In the genomic region with DNA sequence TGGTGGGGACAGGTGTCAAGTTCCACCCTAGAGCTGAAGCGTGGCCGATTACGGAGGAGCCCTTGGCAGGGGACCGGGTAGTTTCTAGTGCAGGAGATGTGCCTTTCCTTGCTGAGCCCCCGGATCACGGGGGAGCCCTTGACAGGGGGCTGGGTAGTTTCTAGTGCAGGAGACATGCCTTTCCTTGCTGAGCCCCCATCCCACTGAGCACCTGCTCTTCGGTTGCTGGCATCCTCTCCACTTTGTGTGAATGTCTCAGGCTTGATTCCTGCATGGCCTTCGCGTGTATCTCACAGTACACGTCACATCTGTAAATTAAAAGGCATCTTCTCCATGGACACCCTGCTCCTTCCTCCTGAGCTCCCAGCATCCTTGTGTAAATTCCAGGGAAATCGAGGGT, we compare ENCODE assay signal across 26 cellular contexts.
"Had no signal": no experiment of that assay in that cellular context is flagged by ENCODE, and none has a peak within 500 bp of the region (broad histone marks: within the 10 kb centered on the region; RNA-seq: fewer than 3 reads in every experiment).

No MANE protein-coding gene starts in this region.

- ATAC-seq: activated CD4-positive, alpha-beta T cell treated with anti-CD3 and anti-CD28 coated beads for 36 hours; activated CD8-positive, alpha-beta T cell treated with anti-CD3 and anti-CD28 coated beads for 36 hours; activated T-cell treated with anti-CD3 and anti-CD28 coated beads, Interleukin-2, amount 50 U/mL, for 72 hours; Panc1 had no signal

- H3K4me3 ChIP-seq: adrenal gland, breast epithelium, SJCRH30 had no signal

- H3K27me3 ChIP-seq: adrenal gland, SJCRH30 had no signal

- H3K4me3 Mint-ChIP-seq: activated CD4-positive, alpha-beta T cell treated with anti-CD3 and anti-CD28 coated beads for 36 hours; activated CD8-positive, alpha-beta T cell treated with anti-CD3 and anti-CD28 coated beads for 36 hours; activated naive CD4-positive, alpha-beta T cell treated with anti-CD3 and anti-CD28 coated beads, Interleukin-2, amount 10 ng/mL, durations not matched to agents 7 days and 5 days; activated naive CD8-positive, alpha-beta T cell treated with anti-CD3 and anti-CD28 coated beads, Interleukin-2, amount 10 ng/mL, durations not matched to agents 7 days and 5 days; activated T-cell treated with anti-CD3 and anti-CD28 coated beads, Interleukin-2, amount 50 U/mL, for 72 hours had no signal

- H3K4me1 Mint-ChIP-seq: activated CD4-positive, alpha-beta T cell treated with anti-CD3 and anti-CD28 coated beads for 36 hours; activated naive CD4-positive, alpha-beta T cell treated with anti-CD3 and anti-CD28 coated beads, Interleukin-2, amount 10 ng/mL, durations not matched to agents 7 days and 5 days; activated naive CD8-positive, alpha-beta T cell treated with anti-CD3 and anti-CD28 coated beads, Interleukin-2, amount 10 ng/mL, durations not matched to agents 7 days and 5 days had no signal

- H3K27ac Mint-ChIP-seq: activated CD4-positive, alpha-beta T cell treated with anti-CD3 and anti-CD28 coated beads for 36 hours; activated CD8-positive, alpha-beta T cell treated with anti-CD3 and anti-CD28 coated beads for 36 hours; activated naive CD4-positive, alpha-beta T cell treated with anti-CD3 and anti-CD28 coated beads, Interleukin-2, amount 10 ng/mL, durations not matched to agents 7 days and 5 days; activated naive CD8-positive, alpha-beta T cell treated with anti-CD3 and anti-CD28 coated beads, Interleukin-2, amount 10 ng/mL, durations not matched to agents 7 days and 5 days; activated T-cell treated with anti-CD3 and anti-CD28 coated beads, Interleukin-2, amount 50 U/mL, for 72 hours; activated T-helper 2 cell treated with anti-CD3 and anti-CD28 coated beads, Interferon-gamma antibody, Interleukin-2, Interleukin-4, amounts not matched to agents 10 μg/mL and 5 μg/mL and 100 μg/mL, durations not matched to agents 14 hours and 24 hours and 36 hours had no signal

- DNase-seq: activated CD4-positive, alpha-beta T cell treated with anti-CD3 and anti-CD28 coated beads for 36 hours; activated CD8-positive, alpha-beta memory T cell treated with anti-CD3 and anti-CD28 coated beads, Interleukin-2, amount 50 U/mL, for 4 hours; activated CD8-positive, alpha-beta T cell treated with anti-CD3 and anti-CD28 coated beads for 36 hours; activated gamma-delta T cell treated with Interleukin-2 at 50 U/mL for 16 hours; activated naive CD4-positive, alpha-beta T cell treated with anti-CD3 and anti-CD28 coated beads, Interleukin-2, amount 10 ng/mL, durations not matched to agents 7 days and 5 days; activated naive CD8-positive, alpha-beta T cell treated with anti-CD3 and anti-CD28 coated beads, Interleukin-2, amount 10 ng/mL, durations not matched to agents 7 days and 5 days; activated T-cell treated with anti-CD3 and anti-CD28 coated beads, Interleukin-2, amount 50 U/mL, for 72 hours; adrenal gland; anterior cingulate cortex; caudate nucleus; NCI-H1092; NCI-H2029; NCI-H2171; NCI-H2227 treated with DMSO at 0.1 percent for 48 hours; NCI-H446 treated with DMSO at 0.1 percent for 48 hours; NCI-H524 treated with DMSO at 0.1 percent for 48 hours; NCI-H82; OCI-M1; Right ventricle myocardium superior; SJCRH30; SK-N-SH; T-helper 1 cell; WERI-Rb-1 had no signal

- H3K36me3 Mint-ChIP-seq: activated naive CD4-positive, alpha-beta T cell treated with anti-CD3 and anti-CD28 coated beads, Interleukin-2, amount 10 ng/mL, durations not matched to agents 7 days and 5 days; activated naive CD8-positive, alpha-beta T cell treated with anti-CD3 and anti-CD28 coated beads, Interleukin-2, amount 10 ng/mL, durations not matched to agents 7 days and 5 days had no signal

- H3K36me3 ChIP-seq: adrenal gland, breast epithelium, SJCRH30, WERI-Rb-1 had no signal

- H3K9me3 Mint-ChIP-seq: activated CD8-positive, alpha-beta T cell treated with anti-CD3 and anti-CD28 coated beads for 36 hours; activated naive CD4-positive, alpha-beta T cell treated with anti-CD3 and anti-CD28 coated beads, Interleukin-2, amount 10 ng/mL, durations not matched to agents 7 days and 5 days; activated naive CD8-positive, alpha-beta T cell treated with anti-CD3 and anti-CD28 coated beads, Interleukin-2, amount 10 ng/mL, durations not matched to agents 7 days and 5 days; activated T-cell treated with anti-CD3 and anti-CD28 coated beads, Interleukin-2, amount 50 U/mL, for 72 hours; activated T-helper 2 cell treated with anti-CD3 and anti-CD28 coated beads, Interferon-gamma antibody, Interleukin-2, Interleukin-4, amounts not matched to agents 10 μg/mL and 5 μg/mL and 100 μg/mL, durations not matched to agents 14 hours and 24 hours and 36 hours had no signal
